9 cellular contexts compared by ENCODE assay signal in the genomic region with DNA sequence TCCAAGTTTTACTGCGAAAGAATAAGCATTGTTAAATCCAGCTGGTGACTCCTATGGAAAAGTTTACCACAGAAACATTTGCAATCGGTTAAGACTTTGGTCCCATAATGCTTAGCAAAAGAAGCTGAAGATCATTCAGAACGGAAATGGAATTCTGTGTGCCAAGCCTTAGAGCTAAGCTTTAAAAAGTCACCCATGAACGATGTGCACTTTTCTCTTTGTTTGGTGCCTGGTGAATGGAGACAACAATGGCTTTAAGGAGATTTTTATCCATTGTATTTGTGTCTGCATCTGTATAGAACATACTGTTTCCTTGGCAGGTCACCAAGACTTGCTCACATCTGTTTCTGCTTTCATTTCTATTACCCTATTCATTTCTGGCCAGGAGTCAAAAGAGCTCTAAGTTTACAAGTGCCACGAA. TPM values are rescaled to one million over a fixed set of nuclear protein-coding genes. Genes with fewer than 3 reads are reported as not detected.
DNase-seq lines count a peak whose midpoint lies in the region; ATAC-seq and TF ChIP-seq lines count a peak whose summit lies in the region.
"Had no signal": no experiment of that assay in that cellular context is flagged by ENCODE, and none has a peak within 500 bp of the region (broad histone marks: within the 10 kb centered on the region; RNA-seq: fewer than 3 reads in every experiment).

No MANE protein-coding gene starts in this region.

- no peak overlapping the region for H3K9ac ChIP-seq in muscle layer of colon (ENCODE audit: low read length)

- no peaks in the 10 kb centered on the region for H3K36me3 ChIP-seq in muscle layer of colon (ENCODE audit: insufficient read depth, low read length)

- POLR2A ChIA-PET in naive thymus-derived CD8-positive, alpha-beta T cell (lab: Charles Lee), result no interaction called here

- H3K4me3 Mint-ChIP-seq in naive thymus-derived CD8-positive, alpha-beta T cell, result no peak overlapping the region
- H3K4me3 Mint-ChIP-seq: B cell had no signal

- TF ChIP-seq CTCF in cardiac fibroblast (IDR thresholded peaks at IDR 0.05; ENCODE audit: low read depth, low read length), result no peak

- peaks cover 18% of the 10 kb centered on the region for H3K4me1 ChIP-seq in muscle layer of colon (ENCODE audit: insufficient read depth, low read length)

- H3K27me3 ChIP-seq in muscle layer of colon (ENCODE audit: control insufficient read depth in 1 of 2, insufficient read depth in 2 of 2, low read length in 2 of 2), result no peaks in the 10 kb centered on the region

- no peaks in the 10 kb centered on the region for H3K9me3 ChIP-seq in muscle layer of colon (ENCODE audit: low read length)

- H3K4me3 ChIP-seq in cardiac fibroblast (replicated peaks in 1 of 2; ENCODE audit: low read depth in 2 of 2, low read length in 2 of 2), result peak overlapping the region in 1 of 2 donors; percentile 0
- peak overlapping the region in 1 of 2 donors; percentile 6 for H3K4me3 ChIP-seq in muscle layer of colon (ENCODE audit: low read depth in 1 of 2, low read length in 2 of 2)

- H3K9me3 Mint-ChIP-seq in naive thymus-derived CD8-positive, alpha-beta T cell, result peaks cover 0 to 6% (median 0%) of the 10 kb centered on the region in 9 donors

- H3K27ac ChIP-seq in muscle layer of colon (ENCODE audit: low read depth, low read length), result peak overlapping the region; percentile 69

- H3K36me3 Mint-ChIP-seq in naive thymus-derived CD8-positive, alpha-beta T cell, result no peaks in the 10 kb centered on the region

- peaks cover 2 to 9% (median 6%) of the 10 kb centered on the region in 5 donors for H3K27me3 Mint-ChIP-seq in naive thymus-derived CD8-positive, alpha-beta T cell

- no peaks in the 10 kb centered on the region for H3K4me1 Mint-ChIP-seq in naive thymus-derived CD8-positive, alpha-beta T cell
- H3K4me1 Mint-ChIP-seq: B cell had no signal

- no peak overlapping the region for H3K27ac Mint-ChIP-seq in naive thymus-derived CD8-positive, alpha-beta T cell
- H3K27ac Mint-ChIP-seq: B cell had no signal

- DNase-seq in NCI-H2227 treated with DMSO at 0.1 percent for 48 hours (lab: John Stamatoyannopoulos, UW) (peak; percentile 45), NCI-H2227 (lab: John Stamatoyannopoulos, UW; ENCODE audit: unreplicated experiment) (no peak), cardiac fibroblast (ENCODE audit: low read depth in 2 of 2) (peak; percentile 94 to 97), SW480 (ENCODE audit: low spot score) (no peak)
- DNase-seq in naive thymus-derived CD8-positive, alpha-beta T cell, result no peak

- ATAC-seq in GM19324 (IDR thresholded peaks at IDR 0.05; ENCODE audit: low FRiP score, unreplicated experiment) (no peak), GM21381 (IDR thresholded peaks at IDR 0.05; ENCODE audit: unreplicated experiment) (no peak)
- ATAC-seq in naive thymus-derived CD8-positive, alpha-beta T cell, result no peak

RNA-seq across cellular contexts. Expression of a gene that starts 26.3 kb away (rescaled TPM):
- not detected for total RNA-seq in naive thymus-derived CD8-positive, alpha-beta T cell
- polyA plus RNA-seq in naive thymus-derived CD8-positive, alpha-beta T cell, result not detected

Comparison
In these comparisons a context has a peak if more than half of its experiments do, and no peak if none do; other contexts are left out.
1. DNase-seq: peak in NCI-H2227 treated with DMSO at 0.1 percent for 48 hours (single experiment) and cardiac fibroblast (2 of 2); none in NCI-H2227 (single experiment), SW480 (single experiment) and naive thymus-derived CD8-positive, alpha-beta T cell (0 of 10).